ENCODE assay signal across 1 cellular context in genomic region chr18:63971320-63972071, GRCh38.
TF ChIP-seq lines count a peak whose summit lies in the region.

No MANE protein-coding gene starts in this region.

TF ChIP-seq in H1, 55 proteins besides CTCF, POLR2A, EP300 and RAD21 (continued from another document):
- TF ChIP-seq TBP (IDR thresholded peaks at IDR 0.05; ENCODE audit: low read depth, low read length), result no peak
- no peak for TF ChIP-seq SP1 (IDR thresholded peaks at IDR 0.05; ENCODE audit: low read depth, low read length)
- TF ChIP-seq KDM5A (IDR thresholded peaks at IDR 0.05; ENCODE audit: low read length), result no peak
- peak; percentile 34; the same call in 1 of the 2 replicates for TF ChIP-seq MAX (IDR thresholded peaks at IDR 0.05)
- TF ChIP-seq EZH2 (IDR thresholded peaks at IDR 0.05; ENCODE audit: low read depth, low read length, severe bottlenecking), result no peak
